Comparison of ENCODE assay signal across 1 cellular context in genomic region chr6:158049055-158050028, GRCh38.
TF ChIP-seq lines count a peak whose summit lies in the region.

No MANE protein-coding gene starts in this region.

TF ChIP-seq in K562, 482 proteins besides CTCF, POLR2A, EP300 and RAD21 (continued from another document and continues in another):
- TF ChIP-seq JUND (IDR thresholded peaks at IDR 0.05; ENCODE audit: borderline replicate concordance, low read depth, low read length) (no peak), JUND (tag; IDR thresholded peaks at IDR 0.05; ENCODE audit: borderline replicate concordance, low read depth, low read length) (no peak; the same call in 2 of the 3 replicates), NR2C2 (CRISPR knock-in tag; IDR thresholded peaks at IDR 0.05) (no peak), NR2C2 (tag; IDR thresholded peaks at IDR 0.05) (no peak), TCF7 (IDR thresholded peaks at IDR 0.05; ENCODE audit: borderline replicate concordance) (no peak), MTA1 (IDR thresholded peaks at IDR 0.05; ENCODE audit: borderline replicate concordance) (no peak), EZH2 (IDR thresholded peaks at IDR 0.05; ENCODE audit: borderline replicate concordance, low read depth, low read length) (no peak), USF2 (CRISPR knock-in tag; IDR thresholded peaks at IDR 0.05) (no peak), POU5F1 (IDR thresholded peaks at IDR 0.05; ENCODE audit: borderline replicate concordance, low read depth, low read length, partially characterized antibody) (no peak), NFIC (IDR thresholded peaks at IDR 0.05) (peak; percentile 94), RCOR1 (IDR thresholded peaks at IDR 0.05; ENCODE audit: borderline replicate concordance in 1 of 2, low read depth in 2 of 2, low read length in 2 of 2) (peak in 1 of 2 experiments; percentile 72; a peak in 2 of 4 replicates), TCF3 (CRISPR knock-in tag; IDR thresholded peaks at IDR 0.05) (no peak), FOXO4 (CRISPR knock-in tag; IDR thresholded peaks at IDR 0.05) (no peak), ZNF408 (CRISPR knock-in tag; IDR thresholded peaks at IDR 0.05; ENCODE audit: low read depth) (no peak), ZNF280B (CRISPR knock-in tag; IDR thresholded peaks at IDR 0.05) (no peak), MAZ (CRISPR knock-in tag; conservative IDR thresholded peaks at IDR 0.05 in 1 of 2, IDR thresholded peaks at IDR 0.05 in 1 of 2) (peak in 1 of 2 experiments; percentile 31; a peak in 1 of 4 replicates), ZBTB1 (CRISPR knock-in tag; IDR thresholded peaks at IDR 0.05; ENCODE audit: borderline replicate concordance, low read depth) (no peak), TAL1 (IDR thresholded peaks at IDR 0.05) (no peak), ZHX1 (conservative IDR thresholded peaks at IDR 0.05; ENCODE audit: low read length) (no peak), BHLHE40 (IDR thresholded peaks at IDR 0.05; ENCODE audit: low read length) (peak; percentile 81), TCFL5 (CRISPR knock-in tag; conservative IDR thresholded peaks at IDR 0.05) (no peak), BCL6 (CRISPR knock-in tag; IDR thresholded peaks at IDR 0.05) (no peak), RFX5 (IDR thresholded peaks at IDR 0.05; ENCODE audit: low read depth, low read length) (no peak), RBM14 (IDR thresholded peaks at IDR 0.05; ENCODE audit: borderline replicate concordance, insufficient read depth, low read depth, low read length) (no peak), SIX5 (IDR thresholded peaks at IDR 0.05; ENCODE audit: borderline replicate concordance in 1 of 2, insufficient read depth in 1 of 2, low read depth in 1 of 2, low read length in 2 of 2) (no peak), U2AF2 (optimal IDR thresholded peaks at IDR 0.05; ENCODE audit: low read depth, low read length) (no peak), ZNF551 (CRISPR knock-in tag; IDR thresholded peaks at IDR 0.05) (no peak), ZNF384 (IDR thresholded peaks at IDR 0.05; ENCODE audit: low read depth, low read length) (no peak), FOXP1 (CRISPR knock-in tag; IDR thresholded peaks at IDR 0.05) (no peak), ZNF318 (IDR thresholded peaks at IDR 0.05; ENCODE audit: borderline replicate concordance in 1 of 2, low read depth in 1 of 2) (0 out of 4 replicates have a peak, but pooled peaks of 1 of the 2 experiments have one; percentile 28), ERF (CRISPR knock-in tag; IDR thresholded peaks at IDR 0.05) (no peak), FOXA3 (CRISPR knock-in tag; conservative IDR thresholded peaks at IDR 0.05 in 1 of 2, IDR thresholded peaks at IDR 0.05 in 1 of 2) (peak in 1 of 2 experiments; percentile 39; a peak in 1 of 4 replicates), CHCHD3 (CRISPR knock-in tag; IDR thresholded peaks at IDR 0.05) (no peak), MCM2 (IDR thresholded peaks at IDR 0.05; ENCODE audit: low read depth) (no peak), ZNF239 (CRISPR knock-in tag; IDR thresholded peaks at IDR 0.05) (no peak), GATAD2A (IDR thresholded peaks at IDR 0.05) (no peak), MLX (CRISPR knock-in tag; conservative IDR thresholded peaks at IDR 0.05) (no peak), CEBPG (CRISPR knock-in tag; IDR thresholded peaks at IDR 0.05) (no peak), CEBPG (tag; conservative IDR thresholded peaks at IDR 0.05 in 1 of 2, IDR thresholded peaks at IDR 0.05 in 1 of 2) (no peak)
- TF ChIP-seq, protein P1, sequence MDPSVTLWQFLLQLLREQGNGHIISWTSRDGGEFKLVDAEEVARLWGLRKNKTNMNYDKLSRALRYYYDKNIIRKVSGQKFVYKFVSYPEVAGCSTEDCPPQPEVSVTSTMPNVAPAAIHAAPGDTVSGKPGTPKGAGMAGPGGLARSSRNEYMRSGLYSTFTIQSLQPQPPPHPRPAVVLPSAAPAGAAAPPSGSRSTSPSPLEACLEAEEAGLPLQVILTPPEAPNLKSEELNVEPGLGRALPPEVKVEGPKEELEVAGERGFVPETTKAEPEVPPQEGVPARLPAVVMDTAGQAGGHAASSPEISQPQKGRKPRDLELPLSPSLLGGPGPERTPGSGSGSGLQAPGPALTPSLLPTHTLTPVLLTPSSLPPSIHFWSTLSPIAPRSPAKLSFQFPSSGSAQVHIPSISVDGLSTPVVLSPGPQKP (CRISPR knock-in tag; IDR thresholded peaks at IDR 0.05), result no peak
- TF ChIP-seq, protein P2, sequence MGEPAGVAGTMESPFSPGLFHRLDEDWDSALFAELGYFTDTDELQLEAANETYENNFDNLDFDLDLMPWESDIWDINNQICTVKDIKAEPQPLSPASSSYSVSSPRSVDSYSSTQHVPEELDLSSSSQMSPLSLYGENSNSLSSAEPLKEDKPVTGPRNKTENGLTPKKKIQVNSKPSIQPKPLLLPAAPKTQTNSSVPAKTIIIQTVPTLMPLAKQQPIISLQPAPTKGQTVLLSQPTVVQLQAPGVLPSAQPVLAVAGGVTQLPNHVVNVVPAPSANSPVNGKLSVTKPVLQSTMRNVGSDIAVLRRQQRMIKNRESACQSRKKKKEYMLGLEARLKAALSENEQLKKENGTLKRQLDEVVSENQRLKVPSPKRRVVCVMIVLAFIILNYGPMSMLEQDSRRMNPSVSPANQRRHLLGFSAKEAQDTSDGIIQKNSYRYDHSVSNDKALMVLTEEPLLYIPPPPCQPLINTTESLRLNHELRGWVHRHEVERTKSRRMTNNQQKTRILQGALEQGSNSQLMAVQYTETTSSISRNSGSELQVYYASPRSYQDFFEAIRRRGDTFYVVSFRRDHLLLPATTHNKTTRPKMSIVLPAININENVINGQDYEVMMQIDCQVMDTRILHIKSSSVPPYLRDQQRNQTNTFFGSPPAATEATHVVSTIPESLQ (CRISPR knock-in tag; IDR thresholded peaks at IDR 0.05), result no peak
- TF ChIP-seq, protein P3, sequence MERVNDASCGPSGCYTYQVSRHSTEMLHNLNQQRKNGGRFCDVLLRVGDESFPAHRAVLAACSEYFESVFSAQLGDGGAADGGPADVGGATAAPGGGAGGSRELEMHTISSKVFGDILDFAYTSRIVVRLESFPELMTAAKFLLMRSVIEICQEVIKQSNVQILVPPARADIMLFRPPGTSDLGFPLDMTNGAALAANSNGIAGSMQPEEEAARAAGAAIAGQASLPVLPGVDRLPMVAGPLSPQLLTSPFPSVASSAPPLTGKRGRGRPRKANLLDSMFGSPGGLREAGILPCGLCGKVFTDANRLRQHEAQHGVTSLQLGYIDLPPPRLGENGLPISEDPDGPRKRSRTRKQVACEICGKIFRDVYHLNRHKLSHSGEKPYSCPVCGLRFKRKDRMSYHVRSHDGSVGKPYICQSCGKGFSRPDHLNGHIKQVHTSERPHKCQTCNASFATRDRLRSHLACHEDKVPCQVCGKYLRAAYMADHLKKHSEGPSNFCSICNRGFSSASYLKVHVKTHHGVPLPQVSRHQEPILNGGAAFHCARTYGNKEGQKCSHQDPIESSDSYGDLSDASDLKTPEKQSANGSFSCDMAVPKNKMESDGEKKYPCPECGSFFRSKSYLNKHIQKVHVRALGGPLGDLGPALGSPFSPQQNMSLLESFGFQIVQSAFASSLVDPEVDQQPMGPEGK (CRISPR knock-in tag; IDR thresholded peaks at IDR 0.05; ENCODE audit: borderline replicate concordance), result no peak
